ENCODE assay signal across 1 cellular context in the genomic region with DNA sequence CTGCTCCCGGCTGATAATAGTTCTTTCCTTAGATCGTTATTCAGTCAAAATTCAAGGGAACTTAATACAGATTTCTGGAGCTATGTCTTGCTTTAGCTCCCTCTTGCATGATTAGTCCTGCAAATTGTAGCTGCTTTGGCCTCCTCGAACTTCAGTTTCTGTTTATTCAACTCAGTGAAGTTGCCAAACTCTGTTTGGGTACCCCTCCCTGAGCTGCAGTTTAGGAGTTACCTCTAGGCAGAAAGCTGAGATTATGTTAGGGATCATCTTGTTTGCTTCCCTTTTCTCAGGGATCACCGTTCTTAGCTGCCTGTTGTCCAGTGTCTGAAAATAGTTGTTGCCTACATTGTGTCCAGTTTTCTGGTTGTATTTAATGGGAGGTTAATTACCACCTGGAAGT.
TF ChIP-seq lines count a peak whose summit lies in the region.

No MANE protein-coding gene starts in this region.

TF ChIP-seq in IMR-90, 13 proteins besides CTCF, POLR2A, EP300 and RAD21 (continued from another document):
- TF ChIP-seq, protein P1, sequence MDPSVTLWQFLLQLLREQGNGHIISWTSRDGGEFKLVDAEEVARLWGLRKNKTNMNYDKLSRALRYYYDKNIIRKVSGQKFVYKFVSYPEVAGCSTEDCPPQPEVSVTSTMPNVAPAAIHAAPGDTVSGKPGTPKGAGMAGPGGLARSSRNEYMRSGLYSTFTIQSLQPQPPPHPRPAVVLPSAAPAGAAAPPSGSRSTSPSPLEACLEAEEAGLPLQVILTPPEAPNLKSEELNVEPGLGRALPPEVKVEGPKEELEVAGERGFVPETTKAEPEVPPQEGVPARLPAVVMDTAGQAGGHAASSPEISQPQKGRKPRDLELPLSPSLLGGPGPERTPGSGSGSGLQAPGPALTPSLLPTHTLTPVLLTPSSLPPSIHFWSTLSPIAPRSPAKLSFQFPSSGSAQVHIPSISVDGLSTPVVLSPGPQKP (IDR thresholded peaks at IDR 0.05; ENCODE audit: borderline replicate concordance, low read depth, low read length) = no peak
- TF ChIP-seq, protein P2, sequence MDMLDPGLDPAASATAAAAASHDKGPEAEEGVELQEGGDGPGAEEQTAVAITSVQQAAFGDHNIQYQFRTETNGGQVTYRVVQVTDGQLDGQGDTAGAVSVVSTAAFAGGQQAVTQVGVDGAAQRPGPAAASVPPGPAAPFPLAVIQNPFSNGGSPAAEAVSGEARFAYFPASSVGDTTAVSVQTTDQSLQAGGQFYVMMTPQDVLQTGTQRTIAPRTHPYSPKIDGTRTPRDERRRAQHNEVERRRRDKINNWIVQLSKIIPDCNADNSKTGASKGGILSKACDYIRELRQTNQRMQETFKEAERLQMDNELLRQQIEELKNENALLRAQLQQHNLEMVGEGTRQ (IDR thresholded peaks at IDR 0.05; ENCODE audit: low read depth, low read length) = no peak
- no peak for TF ChIP-seq RFX5 (IDR thresholded peaks at IDR 0.05; ENCODE audit: low read depth, low read length)
- TF ChIP-seq MXI1 (IDR thresholded peaks at IDR 0.05; ENCODE audit: borderline replicate concordance, low read depth, low read length) = no peak
- TF ChIP-seq RCOR1 (IDR thresholded peaks at IDR 0.05; ENCODE audit: insufficient replicate concordance, low read length) = no peak
- no peak for TF ChIP-seq MAFK (IDR thresholded peaks at IDR 0.05; ENCODE audit: low read depth, low read length)
